9 cellular contexts compared by ENCODE assay signal in the genomic region with DNA sequence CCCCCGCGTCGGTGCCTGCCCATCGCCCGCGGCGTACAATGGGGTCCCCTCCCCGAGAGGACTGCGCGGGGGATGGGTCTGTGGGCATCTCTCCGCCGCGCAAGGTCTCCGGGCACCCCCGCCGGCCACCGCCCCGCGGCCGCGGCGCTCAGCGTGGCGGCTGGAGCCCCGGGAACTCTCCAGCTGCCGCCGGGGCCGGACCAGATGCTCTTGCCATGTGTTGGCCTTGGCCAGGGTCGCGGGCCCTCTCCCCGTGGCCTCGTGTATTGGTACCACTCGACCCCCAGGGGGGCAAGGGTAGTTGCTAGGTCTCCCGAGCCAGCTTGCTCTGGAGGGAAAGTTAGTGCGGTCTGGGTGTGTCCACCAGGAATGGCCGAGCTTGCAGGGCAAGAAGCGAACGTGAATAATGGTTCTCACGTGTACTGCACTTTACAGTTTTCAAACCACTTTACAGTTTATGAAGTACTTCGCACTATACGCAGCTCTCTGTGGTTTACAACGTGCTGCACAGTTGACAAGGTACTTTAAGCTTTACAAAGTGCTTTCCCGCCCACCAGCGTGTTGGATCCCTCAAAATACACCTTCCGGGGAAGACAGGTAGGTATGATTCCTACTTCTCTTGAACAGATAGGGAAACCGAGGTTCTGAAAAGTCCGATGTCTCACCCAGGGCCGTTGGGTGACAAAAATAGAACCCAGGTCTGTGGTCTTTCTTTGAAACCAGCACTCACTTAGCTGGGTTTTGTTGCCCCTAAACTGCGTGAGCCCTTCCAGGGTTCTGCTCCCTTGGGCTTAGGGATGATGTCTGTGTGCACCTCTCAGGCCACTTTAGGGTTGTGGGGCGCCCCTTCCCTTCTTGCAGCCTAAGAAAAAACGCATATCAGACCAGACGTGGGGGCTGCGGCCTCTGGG. TPM values are rescaled to one million over a fixed set of nuclear protein-coding genes. Genes with fewer than 3 reads are reported as not detected.
DNase-seq lines count a peak whose midpoint lies in the region; ATAC-seq, FAIRE-seq and TF ChIP-seq lines count a peak whose summit lies in the region.
"Had no signal": no experiment of that assay in that cellular context is flagged by ENCODE, and none has a peak within 500 bp of the region (broad histone marks: within the 10 kb centered on the region; RNA-seq: fewer than 3 reads in every experiment).

No MANE protein-coding gene starts in this region.

- WGBS in right lobe of liver (ENCODE audit: insufficient coverage, low coverage, low lambda C conversion rate, missing lambda C conversion rate), result 37% methylated on average over 27 of the region's 53 CpGs

- H3K36me3 ChIP-seq in ACC112 (ENCODE audit: insufficient read depth, low read length) (no peaks in the 10 kb centered on the region), H7 (replicated peaks; ENCODE audit: control insufficient read depth, insufficient read depth, low read length) (no peaks in the 10 kb centered on the region), right lobe of liver (no peaks in the 10 kb centered on the region)

- intact Hi-C loops in right lobe of liver (cut with DNase I), result no loop called here

- no peaks in the 10 kb centered on the region for H3K9me3 ChIP-seq in right lobe of liver

- TF ChIP-seq POLR2A in right lobe of liver (IDR thresholded peaks at IDR 0.05), result no peak

- FAIRE-seq in urothelium cell line (lab: Jason Lieb, UNC), result peak; percentile 72
- FAIRE-seq: colon had no signal

- H3K27me3 ChIP-seq in ACC112 (ENCODE audit: insufficient read depth, low read length) (no peaks in the 10 kb centered on the region), H7 (ENCODE audit: control insufficient read depth, insufficient read depth, low read length) (peaks cover 27% of the 10 kb centered on the region), right lobe of liver (no peaks in the 10 kb centered on the region)

- ATAC-seq in right lobe of liver, result no peak

- H3K27ac ChIP-seq in ACC112 (ENCODE audit: low read depth, low read length) (no peak overlapping the region), right lobe of liver (no peak overlapping the region)

- no peak for TF ChIP-seq CTCF in right lobe of liver (IDR thresholded peaks at IDR 0.05)

- peak; percentile 78 for DNase-seq in H7
- DNase-seq in astrocyte of the hippocampus (ENCODE audit: low read depth, low spot score), result peak; percentile 62
- no peak for DNase-seq in right lobe of liver
- no peak for DNase-seq in urothelium cell line (ENCODE audit: low spot score)
- no peak for DNase-seq in activated CD4-positive, CD25-positive, alpha-beta regulatory T cell (lab: John Stamatoyannopoulos, UW)
- no peak for DNase-seq in activated CD4-positive, alpha-beta T cell treated with anti-CD3 and anti-CD28 coated beads for 1 hour
- no peak for DNase-seq in kidney glomerular epithelial cell (lab: John Stamatoyannopoulos, UW)

- H3K4me1 ChIP-seq in ACC112 (ENCODE audit: control insufficient read depth, insufficient read depth, low read length, unreplicated experiment), result peaks cover 18% of the 10 kb centered on the region
- peaks cover 0 to 11% (median 0%) of the 10 kb centered on the region in 4 donors for H3K4me1 ChIP-seq in right lobe of liver

- peak overlapping the region; percentile 70 for H2AFZ ChIP-seq in ACC112 (ENCODE audit: low read length, unreplicated experiment)

- H3K4me3 ChIP-seq in ACC112 (ENCODE audit: low read depth, low read length) (peak overlapping the region; percentile 78), H7 (ENCODE audit: insufficient read depth, low read depth, low read length) (peak overlapping the region; percentile 42), right lobe of liver (peak overlapping the region; percentile 11 to 29 (median 20))

- H3K79me2 ChIP-seq in ACC112 (ENCODE audit: control insufficient read depth, insufficient read depth, low read length, unreplicated experiment), result peaks cover 27% of the 10 kb centered on the region

RNA-seq across cellular contexts. Expression of a gene that starts 1.2 kb away (rescaled TPM):
- 12.3 and 14.8 TPM in 2 replicates for total RNA-seq in H7 (2014; rRNA removed; shearing (Covaris generic))
- 1 to 10 TPM in 2 of 6 experiments, under 1 TPM in 4; 0.24 to 1.8 (median 0.62) TPM for total RNA-seq in right lobe of liver

RNA-seq across cellular contexts. Expression of a gene that starts 58.8 kb away (rescaled TPM):
- not detected in 2 replicates for total RNA-seq in H7 (2014; rRNA removed; shearing (Covaris generic))
- 100 to 1,000 TPM in 4 of 6 experiments, 10 to 100 TPM in 2; 69.8 to 330 (median 152) TPM for total RNA-seq in right lobe of liver

Comparison
In these comparisons a context has a peak if more than half of its experiments do, and no peak if none do; other contexts are left out.
1. H3K4me3 ChIP-seq: peak in every context shown above with its lines; median percentile 78 in ACC112; 42 in H7; 20 in right lobe of liver.
2. DNase-seq: peak in H7 (single experiment) and astrocyte of the hippocampus (single experiment); none in right lobe of liver (0 of 3), urothelium cell line (single experiment), activated CD4-positive, CD25-positive, alpha-beta regulatory T cell (0 of 4), activated CD4-positive, alpha-beta T cell treated with anti-CD3 and anti-CD28 coated beads for 1 hour (single experiment) and kidney glomerular epithelial cell (single experiment).
3. RNA of a gene that starts 58.8 kb away (total RNA-seq): 69.8 to 330 TPM in right lobe of liver; not detected in H7; every median in the first group is over 10 times any median in the second.